Comparison of ENCODE assay signal across 1 cellular context in the genomic region with DNA sequence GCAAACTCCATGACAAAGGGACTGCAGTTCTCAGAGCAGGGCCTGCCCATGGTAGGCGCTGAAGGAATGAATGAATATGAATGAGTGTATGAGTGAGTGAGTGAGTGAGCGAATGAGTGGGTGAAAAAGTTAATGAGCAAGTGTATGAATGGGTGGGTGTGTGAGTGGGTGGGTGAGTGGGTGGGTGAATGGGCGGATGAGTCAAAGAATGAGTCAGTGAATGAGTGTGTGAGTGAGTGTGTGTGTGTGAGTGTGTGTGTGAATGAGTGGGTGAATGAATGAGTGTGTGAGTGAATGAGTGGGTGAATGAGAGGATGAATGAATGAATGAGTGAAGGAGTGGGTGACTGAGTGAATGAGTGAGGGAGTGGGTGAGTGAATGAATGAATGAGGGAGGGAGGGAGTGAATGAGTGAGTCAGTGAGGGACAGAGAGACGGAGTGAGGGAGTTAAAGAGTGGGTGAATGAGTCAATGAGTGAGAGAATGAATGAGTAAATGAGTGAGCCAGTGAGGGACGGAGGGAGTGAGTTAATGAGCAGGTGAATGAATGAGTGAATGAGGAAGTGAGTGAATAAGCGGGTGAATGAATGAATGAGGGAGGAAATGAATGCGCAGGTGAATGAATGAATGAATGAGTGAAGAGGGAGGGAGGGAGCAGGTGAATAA.
TF ChIP-seq lines count a peak whose summit lies in the region.

No MANE protein-coding gene starts in this region.

TF ChIP-seq in GM23338, 12 proteins besides CTCF, POLR2A, EP300 and RAD21 (continued from another document):
- TF ChIP-seq ZNF462 (CRISPR knock-in tag; IDR thresholded peaks at IDR 0.05) (no peak), ETS1 (IDR thresholded peaks at IDR 0.05) (no peak)
TF ChIP-seq in GM23338: peak in this region for 0.
